In the genomic region with DNA sequence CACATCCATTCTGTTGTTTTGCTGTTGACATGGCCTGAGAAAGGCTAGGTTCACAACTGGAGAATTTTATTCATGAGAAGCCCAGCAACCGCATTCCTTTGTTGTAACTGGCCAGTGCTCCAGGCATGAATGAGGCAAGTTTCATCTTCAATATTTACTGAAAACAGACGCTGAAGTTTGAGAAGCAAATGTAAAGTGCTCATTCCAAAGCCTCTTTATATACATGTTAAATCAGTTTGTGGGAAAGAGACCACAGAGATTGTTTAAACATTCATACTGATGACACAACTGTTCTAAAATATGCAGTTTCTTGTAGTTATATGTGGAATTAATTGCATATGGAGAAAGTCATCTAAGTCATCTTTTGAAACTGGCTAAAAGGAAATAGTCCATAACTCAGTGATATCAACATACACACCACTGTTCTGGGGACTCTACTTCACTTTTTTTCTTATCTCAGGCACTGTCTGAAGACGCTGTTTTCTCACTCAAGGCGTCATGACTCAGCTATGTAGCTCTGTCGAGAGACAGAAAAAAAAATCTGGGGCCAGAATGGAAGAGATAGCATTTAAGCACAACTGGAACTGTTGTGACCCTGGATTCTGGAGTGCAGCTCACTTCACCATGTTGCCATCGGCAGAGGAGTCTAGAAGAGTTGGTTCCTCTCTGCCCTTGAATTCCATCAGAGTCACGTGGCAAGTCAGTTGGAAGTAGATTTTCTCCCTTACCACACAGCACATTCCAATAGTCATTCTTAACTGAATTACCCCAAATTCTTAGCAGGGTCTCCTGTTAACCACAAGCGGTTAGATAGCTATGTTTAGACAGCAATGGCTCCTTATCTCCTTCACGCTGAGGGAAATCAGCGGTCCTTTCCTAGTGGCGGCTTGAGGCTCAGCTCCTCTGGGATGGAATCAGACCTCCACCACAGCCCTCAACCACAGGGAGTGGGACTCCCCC, we compare ENCODE assay signal across 1 cellular context.
TF ChIP-seq lines count a peak whose summit lies in the region.

No MANE protein-coding gene starts in this region.

TF ChIP-seq in HCT116, 20 proteins besides CTCF, POLR2A, EP300 and RAD21:
- TF ChIP-seq, protein P1, sequence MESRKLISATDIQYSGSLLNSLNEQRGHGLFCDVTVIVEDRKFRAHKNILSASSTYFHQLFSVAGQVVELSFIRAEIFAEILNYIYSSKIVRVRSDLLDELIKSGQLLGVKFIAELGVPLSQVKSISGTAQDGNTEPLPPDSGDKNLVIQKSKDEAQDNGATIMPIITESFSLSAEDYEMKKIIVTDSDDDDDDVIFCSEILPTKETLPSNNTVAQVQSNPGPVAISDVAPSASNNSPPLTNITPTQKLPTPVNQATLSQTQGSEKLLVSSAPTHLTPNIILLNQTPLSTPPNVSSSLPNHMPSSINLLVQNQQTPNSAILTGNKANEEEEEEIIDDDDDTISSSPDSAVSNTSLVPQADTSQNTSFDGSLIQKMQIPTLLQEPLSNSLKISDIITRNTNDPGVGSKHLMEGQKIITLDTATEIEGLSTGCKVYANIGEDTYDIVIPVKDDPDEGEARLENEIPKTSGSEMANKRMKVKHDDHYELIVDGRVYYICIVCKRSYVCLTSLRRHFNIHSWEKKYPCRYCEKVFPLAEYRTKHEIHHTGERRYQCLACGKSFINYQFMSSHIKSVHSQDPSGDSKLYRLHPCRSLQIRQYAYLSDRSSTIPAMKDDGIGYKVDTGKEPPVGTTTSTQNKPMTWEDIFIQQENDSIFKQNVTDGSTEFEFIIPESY (IDR thresholded peaks at IDR 0.05; ENCODE audit: extremely low read depth, insufficient replicate concordance, low read length) = no peak
- no peak for TF ChIP-seq EZH2 (IDR thresholded peaks at IDR 0.05)
- TF ChIP-seq FOSL1 (IDR thresholded peaks at IDR 0.05; ENCODE audit: low read depth) = no peak
- no peak for TF ChIP-seq EZH2phosphoT487 (IDR thresholded peaks at IDR 0.05; ENCODE audit: borderline replicate concordance)
- no peak for TF ChIP-seq JUND (IDR thresholded peaks at IDR 0.05)
- TF ChIP-seq CEBPB (IDR thresholded peaks at IDR 0.05; ENCODE audit: low read depth) = no peak
- no peak for TF ChIP-seq EGR1 (IDR thresholded peaks at IDR 0.05; ENCODE audit: low read depth)
- TF ChIP-seq ZNF274 (IDR thresholded peaks at IDR 0.05; ENCODE audit: low read depth, low read length) = no peak
